18 cellular contexts compared by ENCODE assay signal in the genomic region with DNA sequence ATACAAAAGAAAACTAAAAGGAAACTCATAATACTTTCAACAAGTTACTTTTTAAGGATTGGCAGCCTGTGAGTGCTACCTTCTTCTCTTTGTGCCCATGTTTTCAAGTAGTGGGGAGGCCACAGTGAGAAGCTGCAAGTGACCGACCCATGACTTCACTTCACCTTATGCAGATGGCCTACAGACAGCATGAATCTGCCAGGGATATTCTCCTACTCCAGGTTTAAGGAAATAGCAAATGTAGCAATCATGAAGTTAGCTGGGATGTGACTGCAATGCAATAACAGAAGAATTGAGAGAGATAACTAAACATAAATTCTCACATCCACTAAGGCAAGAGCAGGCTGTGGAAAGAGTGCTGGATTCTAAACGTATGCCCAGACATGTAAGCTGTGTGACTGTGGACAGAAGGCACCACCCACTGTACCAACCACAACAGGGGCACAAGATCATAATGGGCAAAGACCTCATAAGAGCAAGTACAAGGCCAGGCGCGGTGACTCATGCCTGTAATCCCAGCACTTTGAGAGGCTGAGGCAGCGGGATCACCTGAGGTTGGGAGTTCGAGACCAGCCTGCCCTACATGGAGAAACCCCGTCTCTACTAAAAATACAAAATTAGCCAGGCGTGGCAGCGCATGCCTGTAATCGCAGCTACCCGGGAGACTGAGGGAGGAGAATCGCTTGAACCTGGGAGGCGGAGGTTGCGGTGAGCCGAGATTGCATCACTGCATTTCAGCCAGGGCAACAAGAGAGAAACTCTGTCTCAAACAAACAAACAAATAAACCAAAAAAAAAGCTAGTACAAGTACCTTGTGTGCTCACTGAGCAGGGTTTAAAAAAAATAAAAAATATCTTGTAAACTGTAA. TPM values are rescaled to one million over a fixed set of nuclear protein-coding genes. Genes with fewer than 3 reads are reported as not detected.
DNase-seq lines count a peak whose midpoint lies in the region; ATAC-seq and TF ChIP-seq lines count a peak whose summit lies in the region.
"Had no signal": no experiment of that assay in that cellular context is flagged by ENCODE, and none has a peak within 500 bp of the region (broad histone marks: within the 10 kb centered on the region; RNA-seq: fewer than 3 reads in every experiment).

No MANE protein-coding gene starts in this region.

- CTCF ChIA-PET in A673 (lab: Charles Lee), result no interaction called here
- CTCF ChIA-PET in activated CD4-positive, alpha-beta T cell treated with anti-CD3 and anti-CD28 coated beads for 36 hours (lab: Charles Lee), result interaction anchor here (0.6 to 1.6 kb wide), 4 partner anchors 9 to 149 kb away, joined by 3 read pairs; no protein-coding TSS in a partner anchor

- no peak overlapping the region for H3K4me3 Mint-ChIP-seq in brain
- H3K4me3 Mint-ChIP-seq in activated CD4-positive, alpha-beta T cell treated with anti-CD3 and anti-CD28 coated beads for 36 hours, result no peak overlapping the region
- no peak overlapping the region for H3K4me3 Mint-ChIP-seq in endothelial cell (ENCODE audit: unreplicated experiment)
- H3K4me3 Mint-ChIP-seq: central memory CD8-positive, alpha-beta T cell; stimulated activated naive CD8-positive, alpha-beta T cell treated with anti-CD3 and anti-CD28 coated beads, Interleukin-15, amount 100 ng/mL, for 72 hours had no signal

- no peaks in the 10 kb centered on the region for H3K9me3 ChIP-seq in A673 (ENCODE audit: low read depth, low read length, poor library complexity, severe bottlenecking)
- H3K9me3 ChIP-seq in mucosa of descending colon, result no peaks in the 10 kb centered on the region
- H3K9me3 ChIP-seq: adrenal gland, heart left ventricle, SJCRH30 had no signal

- H3K9me3 Mint-ChIP-seq in brain, result no peaks in the 10 kb centered on the region
- H3K9me3 Mint-ChIP-seq in activated CD4-positive, alpha-beta T cell treated with anti-CD3 and anti-CD28 coated beads for 36 hours (ENCODE audit: low read depth), result no peaks in the 10 kb centered on the region
- H3K9me3 Mint-ChIP-seq in endothelial cell (ENCODE audit: unreplicated experiment), result no peaks in the 10 kb centered on the region
- H3K9me3 Mint-ChIP-seq: activated T-helper 2 cell treated with anti-CD3 and anti-CD28 coated beads, Interferon-gamma antibody, Interleukin-2, Interleukin-4, amounts not matched to agents 10 μg/mL and 5 μg/mL and 100 μg/mL, durations not matched to agents 14 hours and 24 hours and 36 hours; central memory CD8-positive, alpha-beta T cell; stimulated activated naive CD8-positive, alpha-beta T cell treated with anti-CD3 and anti-CD28 coated beads, Interleukin-15, amount 100 ng/mL, for 72 hours had no signal

- H3K27ac Mint-ChIP-seq in brain, result peak overlapping the region in 3 of 5 experiments; percentile 33 to 88 (median 70)
- no peak overlapping the region for H3K27ac Mint-ChIP-seq in activated CD4-positive, alpha-beta T cell treated with anti-CD3 and anti-CD28 coated beads for 36 hours
- no peak overlapping the region for H3K27ac Mint-ChIP-seq in endothelial cell (ENCODE audit: unreplicated experiment)
- H3K27ac Mint-ChIP-seq: stimulated activated naive CD8-positive, alpha-beta T cell treated with anti-CD3 and anti-CD28 coated beads, Interleukin-15, amount 100 ng/mL, for 72 hours had no signal

- DNase-seq in A673 (ENCODE audit: low spot score), result no peak
- peak; percentile 38 for DNase-seq in NCI-H226
- no peak for DNase-seq in mucosa of descending colon
- DNase-seq in occipital lobe (lab: John Stamatoyannopoulos, UW), result no peak
- no peak for DNase-seq in activated CD4-positive, alpha-beta T cell treated with anti-CD3 and anti-CD28 coated beads for 36 hours
- no peak for DNase-seq in endothelial cell (ENCODE audit: low spot score)
- DNase-seq: effector CD4-positive, alpha-beta T cell; heart left ventricle; mesendoderm; NCI-H2081 treated with DMSO at 0.1 percent for 48 hours; NCI-H510A; SJCRH30; stimulated activated naive CD8-positive, alpha-beta T cell treated with anti-CD3 and anti-CD28 coated beads, Interleukin-15, amount 100 ng/mL, for 72 hours had no signal

- TF ChIP-seq CTCF in A673 (conservative IDR thresholded peaks at IDR 0.05; ENCODE audit: low read depth, low read length) (no peak), brain (conservative IDR thresholded peaks at IDR 0.05) (no peak), mucosa of descending colon (IDR thresholded peaks at IDR 0.05) (no peak), endothelial cell (IDR thresholded peaks at IDR 0.05; ENCODE audit: unreplicated experiment) (no peak)

- ATAC-seq in mucosa of descending colon (peak; percentile 57), HG02981 (IDR thresholded peaks at IDR 0.05; ENCODE audit: unreplicated experiment) (no peak)
- no peak for ATAC-seq in activated CD4-positive, alpha-beta T cell treated with anti-CD3 and anti-CD28 coated beads for 36 hours
- ATAC-seq: stimulated activated naive CD8-positive, alpha-beta T cell treated with anti-CD3 and anti-CD28 coated beads, Interleukin-15, amount 100 ng/mL, for 72 hours had no signal

- H3K36me3 Mint-ChIP-seq in brain, result peaks cover 73% of the 10 kb centered on the region
- H3K36me3 Mint-ChIP-seq in activated CD4-positive, alpha-beta T cell treated with anti-CD3 and anti-CD28 coated beads for 36 hours (ENCODE audit: low read depth), result peaks cover 56% of the 10 kb centered on the region
- peaks cover 22% of the 10 kb centered on the region for H3K36me3 Mint-ChIP-seq in endothelial cell (ENCODE audit: low read depth, unreplicated experiment)

- intact Hi-C loops in A673 (cut with micrococcal nuclease; ENCODE audit: unreplicated experiment), result no loop called here
- intact Hi-C loops in mucosa of descending colon (cut with DNase I, micrococcal nuclease), result no loop called here
- intact Hi-C loops in activated CD4-positive, alpha-beta T cell treated with anti-CD3 and anti-CD28 coated beads for 36 hours (cut with DNase I, micrococcal nuclease), result loop anchor here (5.0 to 10.0 kb wide), 2 partner anchors 63 to 1264 kb away; no protein-coding TSS in a partner anchor

- H3K27me3 ChIP-seq in A673 (replicated peaks; ENCODE audit: insufficient read depth, low read depth, low read length, poor library complexity), result no peaks in the 10 kb centered on the region
- H3K27me3 ChIP-seq: adrenal gland, heart left ventricle, SJCRH30 had no signal

- H3K4me1 ChIP-seq in A673 (ENCODE audit: insufficient read depth, low read length, poor library complexity, severe bottlenecking) (peaks cover 12% of the 10 kb centered on the region), mucosa of descending colon (ENCODE audit: low read depth) (peaks cover 10% of the 10 kb centered on the region)

- H3K4me3 ChIP-seq in A673 (ENCODE audit: low read depth, low read length, poor library complexity, severe bottlenecking) (no peak overlapping the region), mucosa of descending colon (no peak overlapping the region)
- H3K4me3 ChIP-seq: adrenal gland, heart left ventricle, SJCRH30 had no signal

- BruUV-seq in A673 (replicated peaks; lab: Mats Ljungman, UMichigan), result no TSS peak

- H3K36me3 ChIP-seq in A673 (ENCODE audit: insufficient read depth, low read length, poor library complexity, severe bottlenecking), result no peaks in the 10 kb centered on the region
- no peaks in the 10 kb centered on the region for H3K36me3 ChIP-seq in mucosa of descending colon (ENCODE audit: low read depth)

- H3K4me1 Mint-ChIP-seq in brain, result peaks cover 31% of the 10 kb centered on the region
- peaks cover 73% of the 10 kb centered on the region for H3K4me1 Mint-ChIP-seq in activated CD4-positive, alpha-beta T cell treated with anti-CD3 and anti-CD28 coated beads for 36 hours
- H3K4me1 Mint-ChIP-seq in endothelial cell (ENCODE audit: unreplicated experiment), result peaks cover 8% of the 10 kb centered on the region

- peak overlapping the region; percentile 19 for H3K27ac ChIP-seq in A673 (ENCODE audit: low read depth, low read length, poor library complexity, severe bottlenecking)
- H3K27ac ChIP-seq: adrenal gland, SJCRH30 had no signal

- no peaks in the 10 kb centered on the region for H3K27me3 Mint-ChIP-seq in brain
- H3K27me3 Mint-ChIP-seq in activated CD4-positive, alpha-beta T cell treated with anti-CD3 and anti-CD28 coated beads for 36 hours, result no peaks in the 10 kb centered on the region
- peaks cover 4% of the 10 kb centered on the region for H3K27me3 Mint-ChIP-seq in endothelial cell (ENCODE audit: unreplicated experiment)
- H3K27me3 Mint-ChIP-seq: central memory CD8-positive, alpha-beta T cell; stimulated activated naive CD8-positive, alpha-beta T cell treated with anti-CD3 and anti-CD28 coated beads, Interleukin-15, amount 100 ng/mL, for 72 hours had no signal

- POLR2A ChIA-PET in A673 (lab: Charles Lee; ENCODE audit: low non-redundant PET), result no interaction called here
- POLR2A ChIA-PET in activated CD4-positive, alpha-beta T cell treated with anti-CD3 and anti-CD28 coated beads for 36 hours (lab: Charles Lee), result no interaction called here

RNA-seq across cellular contexts. Expression of a gene that starts 10.9 kb away (rescaled TPM):
- total RNA-seq in A673 (2021) (0.11 and 0.32 TPM in 2 replicates), mucosa of descending colon (10 to 100 TPM in 1 of 3 donors, 1 to 10 TPM in 2; 3.1 to 12.3 (median 7.4) TPM), occipital lobe (25.1 TPM), endothelial cell (ENCODE audit: unreplicated experiment) (3.4 TPM)
- polyA plus RNA-seq in brain (ENCODE audit: insufficient read depth, low read depth, low replicate concordance), result 189 TPM
- 100 to 1,000 TPM; 158 to 165 TPM for total RNA-seq in activated CD4-positive, alpha-beta T cell treated with anti-CD3 and anti-CD28 coated beads for 36 hours

Comparison
In these comparisons a context has a peak if more than half of its experiments do, and no peak if none do; other contexts are left out.
1. H3K27ac Mint-ChIP-seq: peak in brain (3 of 5); none in activated CD4-positive, alpha-beta T cell treated with anti-CD3 and anti-CD28 coated beads for 36 hours (single experiment) and endothelial cell (single experiment).
2. intact Hi-C loops: an anchor here in activated CD4-positive, alpha-beta T cell treated with anti-CD3 and anti-CD28 coated beads for 36 hours (5.0 to 10.0 kb wide); none called in A673 and mucosa of descending colon.